18 cellular contexts compared by ENCODE assay signal in the genomic region with DNA sequence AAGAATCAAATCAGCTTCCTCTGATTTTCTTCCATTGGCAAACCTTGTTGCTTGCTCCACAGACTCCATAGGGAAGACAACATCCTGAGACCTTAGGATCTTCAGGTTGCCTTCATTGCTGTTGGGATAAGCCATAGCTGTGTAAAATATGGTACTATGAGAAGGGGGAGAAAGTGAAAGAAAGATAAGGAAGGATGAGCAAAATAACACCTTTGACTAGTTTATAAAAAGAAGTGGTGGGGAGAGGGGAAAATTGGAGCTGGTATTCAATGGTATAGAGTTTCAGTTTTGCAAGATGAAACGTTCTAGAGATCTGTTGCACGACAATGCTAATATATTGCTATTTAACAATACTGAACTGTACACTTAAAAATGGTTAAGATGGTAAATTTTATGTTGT.
DNase-seq lines count a peak whose midpoint lies in the region; ATAC-seq and TF ChIP-seq lines count a peak whose summit lies in the region.
"Had no signal": no experiment of that assay in that cellular context is flagged by ENCODE, and none has a peak within 500 bp of the region (broad histone marks: within the 10 kb centered on the region; RNA-seq: fewer than 3 reads in every experiment).

No MANE protein-coding gene starts in this region.

- H3K36me3 ChIP-seq in BLaER1: no peaks in the 10 kb centered on the region
- H3K36me3 ChIP-seq: MG63 had no signal

- peaks cover 74% of the 10 kb centered on the region for H3K4me1 ChIP-seq in BLaER1

- no peaks in the 10 kb centered on the region for H4K20me1 ChIP-seq in BLaER1

- peaks cover 11% of the 10 kb centered on the region for H3K9me3 ChIP-seq in BLaER1
- H3K9me3 ChIP-seq: MG63 had no signal

- DNase-seq in dorsolateral prefrontal cortex (no peak), DMS79 (lab: John Stamatoyannopoulos, UW) (no peak), COLO829 (ENCODE audit: low spot score) (no peak)
- DNase-seq: 8988T, DMS 273 treated with DMSO at 0.1 percent for 48 hours, HCEC 1CT, MG63, NCI-H1092, NCI-H146, NCI-H2081, NCI-H510A treated with DMSO at 0.1 percent for 48 hours, NCI-H82 had no signal

- H3K4me2 ChIP-seq in BLaER1: peak overlapping the region; percentile 81

- intact Hi-C loops in dorsolateral prefrontal cortex (cut with DNase I): loop anchor here in 1 of 2 donors (5.0 kb wide), 1 partner anchor 181 kb away; the partner anchor contains the start of gene PHYHIPL

- H3K9ac ChIP-seq in BLaER1: no peak overlapping the region

- no peak overlapping the region for H3K4me3 ChIP-seq in BLaER1
- no peak overlapping the region for H3K4me3 ChIP-seq in dorsolateral prefrontal cortex
- H3K4me3 ChIP-seq: MG63 had no signal

- TF ChIP-seq CTCF in dorsolateral prefrontal cortex (IDR thresholded peaks at IDR 0.05 in 54 of 56, conservative IDR thresholded peaks at IDR 0.05 in 2 of 56; ENCODE audit: low read depth in 1 of 56, partially characterized antibody in 56 of 56): no peak

- H3K27me3 ChIP-seq in BLaER1: no peaks in the 10 kb centered on the region
- no peaks in the 10 kb centered on the region for H3K27me3 ChIP-seq in dorsolateral prefrontal cortex
- H3K27me3 ChIP-seq: MG63 had no signal

- H3K27ac ChIP-seq in BLaER1 (no peak overlapping the region), dorsolateral prefrontal cortex (peak overlapping the region; percentile 77 to 100 (median 98))

- ATAC-seq in GM18868 (IDR thresholded peaks at IDR 0.05; ENCODE audit: unreplicated experiment) (peak; percentile 42), HG03442 (IDR thresholded peaks at IDR 0.05; ENCODE audit: unreplicated experiment) (peak; percentile 41), GM18909 (IDR thresholded peaks at IDR 0.05; ENCODE audit: poor library complexity, unreplicated experiment) (no peak), GM21381 (IDR thresholded peaks at IDR 0.05; ENCODE audit: unreplicated experiment) (no peak)
- ATAC-seq: Panc1 had no signal

Comparison
In these comparisons a context has a peak if more than half of its experiments do, and no peak if none do; other contexts are left out.
1. ATAC-seq: peak in GM18868 (single experiment) and HG03442 (single experiment); none in GM18909 (single experiment) and GM21381 (single experiment).